Comparison of ENCODE assay signal across 12 cellular contexts in the genomic region with DNA sequence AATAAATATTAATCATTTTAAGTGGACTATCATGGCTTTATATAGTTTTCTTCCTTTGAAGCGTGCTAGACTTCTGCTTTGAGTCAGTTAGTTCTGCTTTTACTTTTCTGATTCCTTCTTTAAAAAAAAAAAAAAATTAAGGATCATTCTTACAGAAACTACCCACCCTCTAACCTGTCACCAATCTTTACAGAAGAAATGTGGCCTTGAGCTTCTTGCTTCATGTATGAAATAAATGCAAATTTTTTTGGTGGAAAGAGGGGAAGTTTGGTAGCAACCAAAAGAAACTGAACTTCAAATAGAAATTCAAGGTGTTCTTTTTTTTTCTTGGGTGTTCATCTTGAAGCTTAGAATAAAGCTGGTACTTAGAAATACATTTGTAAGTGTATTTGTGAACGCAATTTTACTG. TPM values are rescaled to one million over a fixed set of nuclear protein-coding genes. Genes with fewer than 3 reads are reported as not detected.
DNase-seq lines count a peak whose midpoint lies in the region; ATAC-seq and TF ChIP-seq lines count a peak whose summit lies in the region.
"Had no signal": no experiment of that assay in that cellular context is flagged by ENCODE, and none has a peak within 500 bp of the region (broad histone marks: within the 10 kb centered on the region; RNA-seq: fewer than 3 reads in every experiment).

No MANE protein-coding gene starts in this region.

- H3K4me2 ChIP-seq in OCI-LY1 (ENCODE audit: low read length): peak overlapping the region; percentile 72

- H3K9me3 ChIP-seq in heart left ventricle (no peaks in the 10 kb centered on the region), OCI-LY1 (ENCODE audit: low read length) (no peaks in the 10 kb centered on the region), transverse colon (no peaks in the 10 kb centered on the region)

- H3K4me1 ChIP-seq in heart left ventricle: peaks cover 0 to 57% (median 6%) of the 10 kb centered on the region in 12 donors
- peaks cover 62% of the 10 kb centered on the region for H3K4me1 ChIP-seq in OCI-LY1 (ENCODE audit: insufficient read depth, low read length, severe bottlenecking)
- peaks cover 0 to 20% (median 0%) of the 10 kb centered on the region in 4 donors for H3K4me1 ChIP-seq in transverse colon

- no peak for TF ChIP-seq EP300 in transverse colon (IDR thresholded peaks at IDR 0.05; ENCODE audit: low read depth)

- H3K9me2 ChIP-seq in OCI-LY1 (ENCODE audit: low read depth, low read length): no peaks in the 10 kb centered on the region

- TF ChIP-seq POLR2A in heart left ventricle (IDR thresholded peaks at IDR 0.05) (no peak), transverse colon (IDR thresholded peaks at IDR 0.05) (peak; percentile 15)

- DNase-seq in heart left ventricle (no peak), cardiac septum (ENCODE audit: low spot score) (no peak), transverse colon (no peak), NCI-H2081 treated with DMSO at 0.1 percent for 48 hours (lab: John Stamatoyannopoulos, UW) (no peak), NCI-H187 (lab: John Stamatoyannopoulos, UW) (no peak)
- DNase-seq in effector memory CD8-positive, alpha-beta T cell: no peak
- DNase-seq: activated CD4-positive, alpha-beta T cell treated with anti-CD3 and anti-CD28 coated beads, Interleukin-2, amount 50 U/mL, for 48 hours; NCI-H510A treated with DMSO at 0.1 percent for 48 hours had no signal

- no peak overlapping the region for H2AFZ ChIP-seq in OCI-LY1 (ENCODE audit: low read length)

- WGBS in heart left ventricle, 4 donors: 87 to 93% (median 89%) methylated on average over 2 of the region's 2 CpGs
- 72 to 88% methylated on average over 2 of the region's 2 CpGs for WGBS in transverse colon (ENCODE audit: low coverage in 1 of 2), 2 donors

- ATAC-seq in heart left ventricle (no peak), GM21723 (IDR thresholded peaks at IDR 0.05; ENCODE audit: unreplicated experiment) (no peak)
- no peak for ATAC-seq in effector memory CD8-positive, alpha-beta T cell (replicated peaks)

- peak overlapping the region; percentile 82 for H3K9ac ChIP-seq in OCI-LY1 (ENCODE audit: low read length)

- H3K79me2 ChIP-seq in OCI-LY1 (ENCODE audit: insufficient read depth, low read length): peaks cover 48% of the 10 kb centered on the region

- H3K9me3 Mint-ChIP-seq in effector memory CD8-positive, alpha-beta T cell: no peaks in the 10 kb centered on the region

- peaks cover 6% of the 10 kb centered on the region for H3F3A ChIP-seq in OCI-LY1 (ENCODE audit: insufficient read depth, low read length)

- no peaks in the 10 kb centered on the region for H3K27me3 Mint-ChIP-seq in effector memory CD8-positive, alpha-beta T cell

- TF ChIP-seq CTCF in heart left ventricle (IDR thresholded peaks at IDR 0.05) (no peak), OCI-LY1 (IDR thresholded peaks at IDR 0.05; ENCODE audit: low read length) (no peak), transverse colon (IDR thresholded peaks at IDR 0.05) (no peak)

- in situ Hi-C loops in transverse colon (cut with MboI; ENCODE audit: low pct_ligation_motif_present in 1 of 4, low pct_unique_long_range_greater_than_20kb in 1 of 4, low sequenced_read_pairs in 3 of 4): no loop called here

- H3K4me1 Mint-ChIP-seq in effector memory CD8-positive, alpha-beta T cell (ENCODE audit: low read depth in 2 of 2): peaks cover 29 to 47% of the 10 kb centered on the region in 2 donors

- intact Hi-C loops in heart left ventricle (cut with DNase I): no loop called here
- intact Hi-C loops in cardiac septum (cut with DNase I): no loop called here
- intact Hi-C loops in transverse colon (cut with DNase I; ENCODE audit: low total_unique reads): no loop called here

- no peaks in the 10 kb centered on the region for H3K27me3 ChIP-seq in heart left ventricle
- H3K27me3 ChIP-seq in OCI-LY1 (ENCODE audit: insufficient read depth, low read length): no peaks in the 10 kb centered on the region
- no peaks in the 10 kb centered on the region for H3K27me3 ChIP-seq in transverse colon

- H3K27ac ChIP-seq in heart left ventricle: peak overlapping the region in 7 of 12 donors; percentile 58 to 86 (median 64)
- peak overlapping the region; percentile 98 for H3K27ac ChIP-seq in OCI-LY1 (ENCODE audit: low read depth, low read length, poor library complexity, severe bottlenecking)
- H3K27ac ChIP-seq in transverse colon: peak overlapping the region; percentile 47 to 78 (median 71)
- H3K27ac ChIP-seq: C4-2B had no signal

- H3K4me3 ChIP-seq in heart left ventricle (peak overlapping the region in 8 of 12 donors; percentile 1 to 60 (median 34)), OCI-LY1 (ENCODE audit: low read depth, low read length, poor library complexity, severe bottlenecking) (peak overlapping the region; percentile 89), transverse colon (peak overlapping the region in 1 of 4 donors; percentile 30)

- peaks cover 24% of the 10 kb centered on the region for H3K36me3 Mint-ChIP-seq in effector memory CD8-positive, alpha-beta T cell (ENCODE audit: insufficient read depth)

- H3K4me3 Mint-ChIP-seq in effector memory CD8-positive, alpha-beta T cell: peak overlapping the region; percentile 66 to 84

- H3K27ac Mint-ChIP-seq in effector memory CD8-positive, alpha-beta T cell: peak overlapping the region; percentile 81 to 93

- no peaks in the 10 kb centered on the region for H4K20me1 ChIP-seq in OCI-LY1 (ENCODE audit: insufficient read depth, low read length)

- H3K36me3 ChIP-seq in heart left ventricle: peaks cover 0 to 7% (median 0%) of the 10 kb centered on the region in 9 donors
- peaks cover 34% of the 10 kb centered on the region for H3K36me3 ChIP-seq in OCI-LY1 (ENCODE audit: insufficient read depth, low read length)
- no peaks in the 10 kb centered on the region for H3K36me3 ChIP-seq in transverse colon

RNA-seq across cellular contexts. Expression of a gene that starts 2.2 kb away (rescaled TPM):
- 10 to 100 TPM in 1 of 9 donors, 1 to 10 TPM in 6, under 1 TPM in 2; 0.63 to 13.3 (median 1.6) TPM for total RNA-seq in heart left ventricle
- polyA plus RNA-seq in heart left ventricle: 1 to 10 TPM; 1.9 to 2.5 TPM
- total RNA-seq in cardiac septum: 2.2 TPM
- total RNA-seq in transverse colon: 1 to 10 TPM in 3 of 4 donors, not detected in 1; 3.7 to 9.4 (median 7.5) TPM

RNA-seq across cellular contexts. Expression of a gene that starts 5.4 kb away (rescaled TPM):
- 10 to 100 TPM in 2 of 9 donors, 1 to 10 TPM in 6, under 1 TPM in 1; 0.81 to 21.5 (median 3.7) TPM for total RNA-seq in heart left ventricle
- polyA plus RNA-seq in heart left ventricle: 1 to 10 TPM; 1.1 to 2.2 TPM
- total RNA-seq in cardiac septum: 2.0 TPM
- total RNA-seq in transverse colon: 10 to 100 TPM in 1 of 4 donors, 1 to 10 TPM in 3; 1.4 to 21.0 (median 5.6) TPM
- total RNA-seq: lung microvascular endothelial cell had no signal

RNA-seq across cellular contexts. Expression of a gene that starts 22.2 kb away (rescaled TPM):
- total RNA-seq in heart left ventricle (1 to 10 TPM in 2 of 9 donors, under 1 TPM in 1, not detected in 6; 0.56 to 2.2 (median 1.0) TPM), cardiac septum (0.62 TPM), transverse colon (not detected)
- under 1 TPM; 0.14 to 0.30 TPM for polyA plus RNA-seq in heart left ventricle
